In the genomic region with DNA sequence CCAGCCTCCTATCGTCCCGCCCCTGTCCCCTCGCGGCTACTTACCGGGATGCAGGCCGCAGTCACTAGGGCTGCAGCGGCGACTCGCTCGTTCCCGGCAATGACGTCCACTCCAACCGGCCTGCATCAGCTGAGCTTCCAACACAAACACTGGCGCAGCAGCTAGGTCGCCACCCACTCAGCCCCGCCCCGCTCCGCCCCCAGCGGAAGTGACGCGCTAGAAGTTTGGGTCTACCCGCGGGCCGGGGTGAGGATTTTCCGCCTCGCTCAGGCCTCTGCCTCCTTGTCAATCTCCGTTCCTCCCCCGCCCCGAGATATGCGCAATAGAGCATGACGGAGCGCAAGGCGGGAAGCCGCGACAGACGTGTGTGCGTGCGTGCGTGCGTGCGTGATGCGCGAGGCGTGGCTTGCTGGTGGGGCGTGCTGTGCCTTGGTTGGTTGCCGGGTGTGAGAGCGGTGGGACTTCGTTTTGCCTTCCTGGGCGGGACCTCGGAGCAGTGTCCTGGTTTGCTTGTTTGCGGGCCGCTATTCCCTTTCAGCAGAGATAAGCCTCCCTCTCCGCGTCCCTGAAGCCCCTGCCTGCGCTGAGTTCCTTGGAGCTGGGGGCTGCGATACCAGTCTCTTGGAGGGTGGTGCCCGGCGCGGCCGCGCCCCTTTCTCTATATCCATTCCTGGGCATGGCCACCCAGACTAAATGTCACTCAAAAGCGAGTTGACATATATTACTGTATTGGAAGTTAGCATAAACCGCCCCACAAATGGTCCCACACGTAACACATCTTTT, we compare ENCODE assay signal across 1 cellular context.
TF ChIP-seq lines count a peak whose summit lies in the region.

A gene with protein sequence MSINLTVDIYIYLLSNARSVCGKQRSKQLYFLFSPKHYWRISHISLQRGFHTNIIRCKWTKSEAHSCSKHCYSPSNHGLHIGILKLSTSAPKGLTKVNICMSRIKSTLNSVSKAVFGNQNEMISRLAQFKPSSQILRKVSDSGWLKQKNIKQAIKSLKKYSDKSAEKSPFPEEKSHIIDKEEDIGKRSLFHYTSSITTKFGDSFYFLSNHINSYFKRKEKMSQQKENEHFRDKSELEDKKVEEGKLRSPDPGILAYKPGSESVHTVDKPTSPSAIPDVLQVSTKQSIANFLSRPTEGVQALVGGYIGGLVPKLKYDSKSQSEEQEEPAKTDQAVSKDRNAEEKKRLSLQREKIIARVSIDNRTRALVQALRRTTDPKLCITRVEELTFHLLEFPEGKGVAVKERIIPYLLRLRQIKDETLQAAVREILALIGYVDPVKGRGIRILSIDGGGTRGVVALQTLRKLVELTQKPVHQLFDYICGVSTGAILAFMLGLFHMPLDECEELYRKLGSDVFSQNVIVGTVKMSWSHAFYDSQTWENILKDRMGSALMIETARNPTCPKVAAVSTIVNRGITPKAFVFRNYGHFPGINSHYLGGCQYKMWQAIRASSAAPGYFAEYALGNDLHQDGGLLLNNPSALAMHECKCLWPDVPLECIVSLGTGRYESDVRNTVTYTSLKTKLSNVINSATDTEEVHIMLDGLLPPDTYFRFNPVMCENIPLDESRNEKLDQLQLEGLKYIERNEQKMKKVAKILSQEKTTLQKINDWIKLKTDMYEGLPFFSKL (minus strand): TSS at position 151 of the 783 bp plus-strand sequence. CDS start 10,644 bp downstream, outside the sequence.

TF ChIP-seq in WTC11, 78 proteins besides CTCF, POLR2A, EP300 and RAD21 (continued from another document):
- TF ChIP-seq, protein P1, sequence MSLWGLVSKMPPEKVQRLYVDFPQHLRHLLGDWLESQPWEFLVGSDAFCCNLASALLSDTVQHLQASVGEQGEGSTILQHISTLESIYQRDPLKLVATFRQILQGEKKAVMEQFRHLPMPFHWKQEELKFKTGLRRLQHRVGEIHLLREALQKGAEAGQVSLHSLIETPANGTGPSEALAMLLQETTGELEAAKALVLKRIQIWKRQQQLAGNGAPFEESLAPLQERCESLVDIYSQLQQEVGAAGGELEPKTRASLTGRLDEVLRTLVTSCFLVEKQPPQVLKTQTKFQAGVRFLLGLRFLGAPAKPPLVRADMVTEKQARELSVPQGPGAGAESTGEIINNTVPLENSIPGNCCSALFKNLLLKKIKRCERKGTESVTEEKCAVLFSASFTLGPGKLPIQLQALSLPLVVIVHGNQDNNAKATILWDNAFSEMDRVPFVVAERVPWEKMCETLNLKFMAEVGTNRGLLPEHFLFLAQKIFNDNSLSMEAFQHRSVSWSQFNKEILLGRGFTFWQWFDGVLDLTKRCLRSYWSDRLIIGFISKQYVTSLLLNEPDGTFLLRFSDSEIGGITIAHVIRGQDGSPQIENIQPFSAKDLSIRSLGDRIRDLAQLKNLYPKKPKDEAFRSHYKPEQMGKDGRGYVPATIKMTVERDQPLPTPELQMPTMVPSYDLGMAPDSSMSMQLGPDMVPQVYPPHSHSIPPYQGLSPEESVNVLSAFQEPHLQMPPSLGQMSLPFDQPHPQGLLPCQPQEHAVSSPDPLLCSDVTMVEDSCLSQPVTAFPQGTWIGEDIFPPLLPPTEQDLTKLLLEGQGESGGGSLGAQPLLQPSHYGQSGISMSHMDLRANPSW (CRISPR knock-in tag; conservative IDR thresholded peaks at IDR 0.05; ENCODE audit: low read depth) = no peak
- TF ChIP-seq FOXP1 (CRISPR knock-in tag; IDR thresholded peaks at IDR 0.05; ENCODE audit: borderline replicate concordance) = peak; percentile 63; the same call in 1 of the 2 replicates
- TF ChIP-seq, protein P2, sequence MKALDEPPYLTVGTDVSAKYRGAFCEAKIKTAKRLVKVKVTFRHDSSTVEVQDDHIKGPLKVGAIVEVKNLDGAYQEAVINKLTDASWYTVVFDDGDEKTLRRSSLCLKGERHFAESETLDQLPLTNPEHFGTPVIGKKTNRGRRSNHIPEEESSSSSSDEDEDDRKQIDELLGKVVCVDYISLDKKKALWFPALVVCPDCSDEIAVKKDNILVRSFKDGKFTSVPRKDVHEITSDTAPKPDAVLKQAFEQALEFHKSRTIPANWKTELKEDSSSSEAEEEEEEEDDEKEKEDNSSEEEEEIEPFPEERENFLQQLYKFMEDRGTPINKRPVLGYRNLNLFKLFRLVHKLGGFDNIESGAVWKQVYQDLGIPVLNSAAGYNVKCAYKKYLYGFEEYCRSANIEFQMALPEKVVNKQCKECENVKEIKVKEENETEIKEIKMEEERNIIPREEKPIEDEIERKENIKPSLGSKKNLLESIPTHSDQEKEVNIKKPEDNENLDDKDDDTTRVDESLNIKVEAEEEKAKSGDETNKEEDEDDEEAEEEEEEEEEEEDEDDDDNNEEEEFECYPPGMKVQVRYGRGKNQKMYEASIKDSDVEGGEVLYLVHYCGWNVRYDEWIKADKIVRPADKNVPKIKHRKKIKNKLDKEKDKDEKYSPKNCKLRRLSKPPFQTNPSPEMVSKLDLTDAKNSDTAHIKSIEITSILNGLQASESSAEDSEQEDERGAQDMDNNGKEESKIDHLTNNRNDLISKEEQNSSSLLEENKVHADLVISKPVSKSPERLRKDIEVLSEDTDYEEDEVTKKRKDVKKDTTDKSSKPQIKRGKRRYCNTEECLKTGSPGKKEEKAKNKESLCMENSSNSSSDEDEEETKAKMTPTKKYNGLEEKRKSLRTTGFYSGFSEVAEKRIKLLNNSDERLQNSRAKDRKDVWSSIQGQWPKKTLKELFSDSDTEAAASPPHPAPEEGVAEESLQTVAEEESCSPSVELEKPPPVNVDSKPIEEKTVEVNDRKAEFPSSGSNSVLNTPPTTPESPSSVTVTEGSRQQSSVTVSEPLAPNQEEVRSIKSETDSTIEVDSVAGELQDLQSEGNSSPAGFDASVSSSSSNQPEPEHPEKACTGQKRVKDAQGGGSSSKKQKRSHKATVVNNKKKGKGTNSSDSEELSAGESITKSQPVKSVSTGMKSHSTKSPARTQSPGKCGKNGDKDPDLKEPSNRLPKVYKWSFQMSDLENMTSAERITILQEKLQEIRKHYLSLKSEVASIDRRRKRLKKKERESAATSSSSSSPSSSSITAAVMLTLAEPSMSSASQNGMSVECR (CRISPR knock-in tag; IDR thresholded peaks at IDR 0.05; ENCODE audit: borderline replicate concordance) = no peak
- TF ChIP-seq ZNF423 (CRISPR knock-in tag; IDR thresholded peaks at IDR 0.05) = no peak
- TF ChIP-seq, protein P3, sequence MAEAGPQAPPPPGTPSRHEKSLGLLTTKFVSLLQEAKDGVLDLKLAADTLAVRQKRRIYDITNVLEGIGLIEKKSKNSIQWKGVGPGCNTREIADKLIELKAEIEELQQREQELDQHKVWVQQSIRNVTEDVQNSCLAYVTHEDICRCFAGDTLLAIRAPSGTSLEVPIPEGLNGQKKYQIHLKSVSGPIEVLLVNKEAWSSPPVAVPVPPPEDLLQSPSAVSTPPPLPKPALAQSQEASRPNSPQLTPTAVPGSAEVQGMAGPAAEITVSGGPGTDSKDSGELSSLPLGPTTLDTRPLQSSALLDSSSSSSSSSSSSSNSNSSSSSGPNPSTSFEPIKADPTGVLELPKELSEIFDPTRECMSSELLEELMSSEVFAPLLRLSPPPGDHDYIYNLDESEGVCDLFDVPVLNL (CRISPR knock-in tag; IDR thresholded peaks at IDR 0.05; ENCODE audit: borderline replicate concordance, low read depth) = peak; percentile 93
- no peak for TF ChIP-seq KAT7 (CRISPR knock-in tag; IDR thresholded peaks at IDR 0.05; ENCODE audit: borderline replicate concordance)
- no peak for TF ChIP-seq TCF7 (CRISPR knock-in tag; IDR thresholded peaks at IDR 0.05; ENCODE audit: low read depth)
- no peak for TF ChIP-seq ZNF121 (CRISPR knock-in tag; IDR thresholded peaks at IDR 0.05)
- TF ChIP-seq ZBTB21 (CRISPR knock-in tag; IDR thresholded peaks at IDR 0.05; ENCODE audit: borderline replicate concordance) = no peak
- no peak for TF ChIP-seq EMX1 (CRISPR knock-in tag; IDR thresholded peaks at IDR 0.05)
- no peak for TF ChIP-seq SOX15 (CRISPR knock-in tag; IDR thresholded peaks at IDR 0.05)
- TF ChIP-seq, protein P4, sequence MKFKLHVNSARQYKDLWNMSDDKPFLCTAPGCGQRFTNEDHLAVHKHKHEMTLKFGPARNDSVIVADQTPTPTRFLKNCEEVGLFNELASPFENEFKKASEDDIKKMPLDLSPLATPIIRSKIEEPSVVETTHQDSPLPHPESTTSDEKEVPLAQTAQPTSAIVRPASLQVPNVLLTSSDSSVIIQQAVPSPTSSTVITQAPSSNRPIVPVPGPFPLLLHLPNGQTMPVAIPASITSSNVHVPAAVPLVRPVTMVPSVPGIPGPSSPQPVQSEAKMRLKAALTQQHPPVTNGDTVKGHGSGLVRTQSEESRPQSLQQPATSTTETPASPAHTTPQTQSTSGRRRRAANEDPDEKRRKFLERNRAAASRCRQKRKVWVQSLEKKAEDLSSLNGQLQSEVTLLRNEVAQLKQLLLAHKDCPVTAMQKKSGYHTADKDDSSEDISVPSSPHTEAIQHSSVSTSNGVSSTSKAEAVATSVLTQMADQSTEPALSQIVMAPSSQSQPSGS (CRISPR knock-in tag; IDR thresholded peaks at IDR 0.05; ENCODE audit: borderline replicate concordance, low read depth) = no peak
- no peak for TF ChIP-seq MXD4 (CRISPR knock-in tag; IDR thresholded peaks at IDR 0.05; ENCODE audit: borderline replicate concordance)
- no peak for TF ChIP-seq ZNF138 (CRISPR knock-in tag; conservative IDR thresholded peaks at IDR 0.05)
- no peak for TF ChIP-seq GTF2I (CRISPR knock-in tag; conservative IDR thresholded peaks at IDR 0.05)
- no peak for TF ChIP-seq ZNF263 (CRISPR knock-in tag; IDR thresholded peaks at IDR 0.05; ENCODE audit: low read depth)
- TF ChIP-seq, protein P5, sequence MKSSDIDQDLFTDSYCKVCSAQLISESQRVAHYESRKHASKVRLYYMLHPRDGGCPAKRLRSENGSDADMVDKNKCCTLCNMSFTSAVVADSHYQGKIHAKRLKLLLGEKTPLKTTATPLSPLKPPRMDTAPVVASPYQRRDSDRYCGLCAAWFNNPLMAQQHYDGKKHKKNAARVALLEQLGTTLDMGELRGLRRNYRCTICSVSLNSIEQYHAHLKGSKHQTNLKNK (CRISPR knock-in tag; IDR thresholded peaks at IDR 0.05) = no peak
- TF ChIP-seq ZNF671 (CRISPR knock-in tag; IDR thresholded peaks at IDR 0.05) = no peak
- TF ChIP-seq, protein P6, sequence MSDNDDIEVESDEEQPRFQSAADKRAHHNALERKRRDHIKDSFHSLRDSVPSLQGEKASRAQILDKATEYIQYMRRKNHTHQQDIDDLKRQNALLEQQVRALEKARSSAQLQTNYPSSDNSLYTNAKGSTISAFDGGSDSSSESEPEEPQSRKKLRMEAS (CRISPR knock-in tag; IDR thresholded peaks at IDR 0.05) = peak; percentile 91
